Comparison of ENCODE assay signal across 1 cellular context in genomic region chr14:100192672-100193416, GRCh38.
TF ChIP-seq lines count a peak whose summit lies in the region.

No MANE protein-coding gene starts in this region.

TF ChIP-seq in A549, 52 proteins besides CTCF, POLR2A, EP300 and RAD21 (continued from another document):
- TF ChIP-seq PBX3 (IDR thresholded peaks at IDR 0.05) (no peak), CBX2 (IDR thresholded peaks at IDR 0.05; ENCODE audit: borderline replicate concordance, low read depth) (no peak), NR3C1 (IDR thresholded peaks at IDR 0.05) (no peak), EHMT2 (IDR thresholded peaks at IDR 0.05; ENCODE audit: low read depth) (no peak), TP53 (CRISPR knock-in tag; IDR thresholded peaks at IDR 0.05) (no peak), BCL3 (IDR thresholded peaks at IDR 0.05) (peak; percentile 35; the same call in 1 of the 3 replicates), ESRRA (IDR thresholded peaks at IDR 0.05; ENCODE audit: borderline replicate concordance, low read length) (0 out of 2 replicates have a peak, but pooled peaks have one; percentile 12), RNF2 (IDR thresholded peaks at IDR 0.05; ENCODE audit: borderline replicate concordance, low read depth) (no peak), RARB (CRISPR knock-in tag; IDR thresholded peaks at IDR 0.05) (no peak), ZNF302 (CRISPR knock-in tag; IDR thresholded peaks at IDR 0.05) (no peak), REST (IDR thresholded peaks at IDR 0.05) (no peak), ZFP36 (IDR thresholded peaks at IDR 0.05; ENCODE audit: borderline replicate concordance, partially characterized antibody) (no peak), MYC (IDR thresholded peaks at IDR 0.05; ENCODE audit: borderline replicate concordance, low read length) (no peak; the same call in none of the 2 replicates), JUNB (IDR thresholded peaks at IDR 0.05) (no peak), HES2 (IDR thresholded peaks at IDR 0.05) (no peak), CHD4 (IDR thresholded peaks at IDR 0.05; ENCODE audit: borderline replicate concordance) (no peak), ELK1 (IDR thresholded peaks at IDR 0.05; ENCODE audit: low read depth, low read length) (no peak), CEBPB (IDR thresholded peaks at IDR 0.05) (peak in 1 of 2 experiments; percentile 10; a peak in 1 of 4 replicates), SMC3 (IDR thresholded peaks at IDR 0.05) (peak; percentile 82), KDM5A (IDR thresholded peaks at IDR 0.05) (no peak), FOXS1 (CRISPR knock-in tag; IDR thresholded peaks at IDR 0.05) (no peak)
